In the genomic region with DNA sequence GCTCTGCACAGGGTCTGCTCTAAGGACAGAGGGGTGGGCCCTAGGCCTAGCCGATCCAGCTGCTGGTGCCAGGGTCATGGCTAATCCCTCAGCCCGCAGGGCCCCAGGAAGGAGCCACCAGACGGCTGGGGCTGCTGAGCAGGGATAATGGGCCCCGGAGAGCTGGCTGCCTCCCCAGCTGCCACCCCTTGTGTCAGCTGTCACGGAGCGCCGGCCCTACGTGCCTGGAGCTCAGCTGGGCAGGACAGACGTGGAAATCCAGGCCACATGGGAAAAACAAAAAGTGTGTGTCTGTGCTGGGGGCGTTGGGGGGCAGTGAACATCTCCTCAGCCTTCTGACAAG, we compare ENCODE assay signal across 12 cellular contexts. TPM values are rescaled to one million over a fixed set of nuclear protein-coding genes. Genes with fewer than 3 reads are reported as not detected.
DNase-seq lines count a peak whose midpoint lies in the region; ATAC-seq, FAIRE-seq and TF ChIP-seq lines count a peak whose summit lies in the region.
"Had no signal": no experiment of that assay in that cellular context is flagged by ENCODE, and none has a peak within 500 bp of the region (broad histone marks: within the 10 kb centered on the region; RNA-seq: fewer than 3 reads in every experiment).

No MANE protein-coding gene starts in this region.

- WGBS in heart left ventricle, 4 donors, result 38 to 58% (median 48%) methylated on average over 6 to 10 of the region's 10 CpGs
- WGBS in small intestine, 3 donors, result 80 to 93% (median 92%) methylated on average over 10 of the region's 10 CpGs

- H3K4me3 ChIP-seq in heart left ventricle, result no peak overlapping the region
- no peak overlapping the region for H3K4me3 ChIP-seq in small intestine (ENCODE audit: low read depth in 1 of 2, low read length in 2 of 2)

- no peaks in the 10 kb centered on the region for H3K27me3 ChIP-seq in heart left ventricle
- no peaks in the 10 kb centered on the region for H3K27me3 ChIP-seq in small intestine (ENCODE audit: control insufficient read depth in 2 of 2, insufficient read depth in 2 of 2, low read length in 2 of 2)

- ATAC-seq in heart left ventricle, result peak; percentile 36 to 73 (median 62)
- ATAC-seq: T-cell had no signal

- DNase-seq in NCI-H1092 (lab: John Stamatoyannopoulos, UW) (peak; percentile 71), NCI-H82 (lab: John Stamatoyannopoulos, UW) (peak; percentile 96), heart left ventricle (peak in 3 of 5 donors; percentile 58 to 66 (median 65)), putamen (ENCODE audit: low spot score) (peak; percentile 83), small intestine (no peak), HUDEP-2 (lab: John Stamatoyannopoulos, UW; ENCODE audit: unreplicated experiment in 76 of 76) (no peak), iPS-NIHi7 (ENCODE audit: extremely low spot score) (no peak)
- DNase-seq: CD4-positive, alpha-beta T cell; T-cell had no signal

- TF ChIP-seq POLR2A in heart left ventricle (IDR thresholded peaks at IDR 0.05), result no peak

- H3K36me3 ChIP-seq in heart left ventricle (peaks cover 0 to 62% (median 34%) of the 10 kb centered on the region in 9 donors), small intestine (ENCODE audit: control insufficient read depth in 2 of 2, insufficient read depth in 2 of 2, low read length in 2 of 2) (peaks cover 4 to 21% of the 10 kb centered on the region in 2 donors)

- H3K27ac ChIP-seq in heart left ventricle (peak overlapping the region in 10 of 12 donors; percentile 17 to 79 (median 44)), small intestine (ENCODE audit: low read depth in 1 of 2, low read length in 1 of 2) (no peak overlapping the region)

- intact Hi-C loops in heart left ventricle (cut with DNase I), result no loop called here

- TF ChIP-seq CTCF in heart left ventricle (IDR thresholded peaks at IDR 0.05), result no peak

- H3K9me3 ChIP-seq in heart left ventricle (no peaks in the 10 kb centered on the region), small intestine (ENCODE audit: control insufficient read depth, low read depth) (no peaks in the 10 kb centered on the region)

- H3K4me1 ChIP-seq in heart left ventricle (peaks cover 0 to 50% (median 17%) of the 10 kb centered on the region in 12 donors), small intestine (ENCODE audit: control insufficient read depth in 2 of 2, insufficient read depth in 1 of 2, low read depth in 1 of 2, low read length in 1 of 2) (no peaks in the 10 kb centered on the region)

- FAIRE-seq in small intestine (lab: Jason Lieb, UNC), result no peak
- FAIRE-seq: bronchial epithelial cell had no signal

RNA-seq across cellular contexts. Expression of a gene that starts 36.2 kb away (rescaled TPM):
- total RNA-seq in heart left ventricle, result not detected
- polyA plus RNA-seq in heart left ventricle, result under 1 TPM; 0.07 to 0.19 TPM
- polyA plus RNA-seq in small intestine, result 100 to 1,000 TPM in 1 of 3 donors, 10 to 100 TPM in 2; 20.4 to 180 (median 32.4) TPM
- total RNA-seq: bronchial epithelial cell; CD4-positive, alpha-beta T cell; HT1080; renal cortical epithelial cell had no signal

Comparison
In these comparisons a context has a peak if more than half of its experiments do, and no peak if none do; other contexts are left out.
1. DNase-seq: peak in NCI-H1092 (single experiment), NCI-H82 (single experiment), heart left ventricle (3 of 5) and putamen (single experiment); none in small intestine (single experiment), HUDEP-2 (0 of 76) and iPS-NIHi7 (single experiment).
2. H3K27ac ChIP-seq: peak in heart left ventricle (10 of 12); none in small intestine (0 of 2).
3. RNA of a gene that starts 36.2 kb away (polyA plus RNA-seq): 20.4 to 180 TPM in small intestine; 0.07 to 0.19 TPM in heart left ventricle; every median in the first group is over 10 times any median in the second.